8 cellular contexts compared by ENCODE assay signal in the genomic region with DNA sequence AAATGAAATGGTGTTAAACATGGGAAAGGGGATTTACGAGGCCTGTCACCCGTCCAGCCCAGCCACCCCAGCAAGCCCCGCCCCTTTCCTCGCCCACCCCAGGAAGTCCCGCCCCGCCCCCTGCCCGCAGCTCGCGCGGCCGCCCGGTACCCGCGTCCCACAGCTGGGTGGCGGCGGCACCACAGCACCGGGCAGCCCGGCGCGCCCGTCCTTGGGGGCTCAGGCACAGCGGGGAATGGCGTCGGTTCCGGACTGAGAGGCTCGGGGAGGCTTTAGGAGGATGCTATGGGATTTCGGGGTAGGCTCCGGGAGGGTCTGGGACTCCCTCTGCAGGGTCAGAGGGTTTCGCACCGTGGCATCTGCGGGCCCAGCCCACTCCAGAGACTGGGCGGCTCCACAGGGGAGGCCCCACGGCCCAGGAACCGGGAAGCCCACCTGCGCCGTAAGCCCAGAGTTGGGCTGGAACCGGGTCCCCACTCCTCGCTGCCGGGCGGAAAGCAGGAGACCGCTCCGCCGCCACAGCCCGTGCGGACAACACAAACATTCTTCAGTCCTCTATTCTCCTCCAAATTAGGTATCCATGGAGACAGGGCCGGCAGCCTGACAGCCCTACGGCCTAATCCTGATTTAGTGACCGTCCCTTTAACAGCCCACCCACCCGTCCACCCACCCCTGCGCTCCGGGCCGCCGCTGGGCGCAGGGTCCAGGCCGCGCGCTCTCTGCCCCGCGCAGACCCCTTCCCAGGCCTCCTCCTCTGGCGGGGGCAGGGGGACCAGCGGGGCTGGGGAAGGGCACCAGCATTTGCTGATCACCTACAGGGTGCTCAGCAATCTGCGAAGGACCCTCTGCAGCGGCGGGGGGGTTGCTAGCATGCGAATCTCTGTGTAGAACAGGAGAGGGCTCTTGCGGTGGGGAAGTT. TPM values are rescaled to one million over a fixed set of nuclear protein-coding genes. Genes with fewer than 3 reads are reported as not detected.
A peak's percentile ranks its signal among the peaks of the same experiment; 100 is the strongest.
DNase-seq lines count a peak whose midpoint lies in the region; ATAC-seq and TF ChIP-seq lines count a peak whose summit lies in the region.

No MANE protein-coding gene starts in this region.

- no TSS peak for BruUV-seq in Calu3 (replicated peaks; lab: Mats Ljungman, UMichigan)

- H3K4me3 Mint-ChIP-seq in Calu3 (ENCODE audit: low read depth, unreplicated experiment): peak overlapping the region; percentile 7

- H3K36me3 Mint-ChIP-seq in Calu3 (ENCODE audit: insufficient read depth, unreplicated experiment): no peaks in the 10 kb centered on the region

- H3K9me3 ChIP-seq in SK-N-SH: no peaks in the 10 kb centered on the region
- no peaks in the 10 kb centered on the region for H3K9me3 ChIP-seq in right lobe of liver

- H3K4me2 ChIP-seq in SK-N-SH: peak overlapping the region; percentile 76

- TF ChIP-seq CTCF in Calu3 (IDR thresholded peaks at IDR 0.05; ENCODE audit: unreplicated experiment): no peak
- TF ChIP-seq CTCF in SK-N-SH (IDR thresholded peaks at IDR 0.05): no peak
- no peak for TF ChIP-seq CTCF in cardiac fibroblast (IDR thresholded peaks at IDR 0.05; ENCODE audit: low read depth, low read length)
- no peak for TF ChIP-seq CTCF in right lobe of liver (IDR thresholded peaks at IDR 0.05)

- intact Hi-C loops in Calu3 (cut with micrococcal nuclease; ENCODE audit: unreplicated experiment): no loop called here
- intact Hi-C loops in right lobe of liver (cut with DNase I): no loop called here

- no peaks in the 10 kb centered on the region for H3K9me3 Mint-ChIP-seq in Calu3 (ENCODE audit: low read depth, unreplicated experiment)

- ATAC-seq in right lobe of liver (peak; percentile 17 to 26 (median 22)), GM19328 (IDR thresholded peaks at IDR 0.05; ENCODE audit: unreplicated experiment) (no peak)

- TF ChIP-seq RAD21 in SK-N-SH (IDR thresholded peaks at IDR 0.05; ENCODE audit: low read length): no peak

- TF ChIP-seq EP300 in SK-N-SH (IDR thresholded peaks at IDR 0.05; ENCODE audit: borderline replicate concordance in 1 of 2, low read depth in 1 of 2, low read length in 1 of 2): no peak

- WGBS in SK-N-SH (ENCODE audit: low lambda C conversion rate): 2% methylated on average over 25 of the region's 66 CpGs
- WGBS in right lobe of liver (ENCODE audit: insufficient coverage, low coverage, low lambda C conversion rate, missing lambda C conversion rate): 0% methylated on average over 10 of the region's 66 CpGs

- H3F3A ChIP-seq in SK-N-SH (replicated peaks; ENCODE audit: insufficient read depth): no peaks in the 10 kb centered on the region

- H3K9me2 ChIP-seq in SK-N-SH: no peaks in the 10 kb centered on the region

- peak overlapping the region; percentile 84; the same call in 1 of the 2 replicates for H2AFZ ChIP-seq in SK-N-SH (ENCODE audit: low read depth)

- no peaks in the 10 kb centered on the region for H3K79me2 ChIP-seq in SK-N-SH (ENCODE audit: insufficient read depth)

- peaks cover 75% of the 10 kb centered on the region for H3K27me3 Mint-ChIP-seq in Calu3 (ENCODE audit: unreplicated experiment)

- no peak for TF ChIP-seq POLR2A in right lobe of liver (IDR thresholded peaks at IDR 0.05)

- no peaks in the 10 kb centered on the region for H4K20me1 ChIP-seq in SK-N-SH (ENCODE audit: insufficient read depth)

- H3K36me3 ChIP-seq in SK-N-SH (replicated peaks in 1 of 2; ENCODE audit: control insufficient read depth in 1 of 2, insufficient read depth in 2 of 2, low read length in 1 of 2): no peaks in the 10 kb centered on the region
- H3K36me3 ChIP-seq in right lobe of liver: no peaks in the 10 kb centered on the region

- POLR2A ChIA-PET in SK-N-SH (lab: Yijun Ruan, JAX): no interaction called here

- H3K4me1 ChIP-seq in SK-N-SH (ENCODE audit: control insufficient read depth in 1 of 2, insufficient read depth in 2 of 2, low read depth in 1 of 2, low read length in 1 of 2): peaks cover 0 to 42% of the 10 kb centered on the region in 2 experiments; a peak in 2 of 4 replicates
- peaks cover 0 to 11% (median 5%) of the 10 kb centered on the region in 4 donors for H3K4me1 ChIP-seq in right lobe of liver

- H3K4me1 Mint-ChIP-seq in Calu3 (ENCODE audit: low read depth, unreplicated experiment): peaks cover 7% of the 10 kb centered on the region

- DNase-seq in Calu3 (peak; percentile 22), SK-N-SH (peak; percentile 94), cardiac fibroblast (ENCODE audit: low read depth in 2 of 2) (no peak), right lobe of liver (peak in 1 of 3 donors; percentile 63), NCI-H1092 (lab: John Stamatoyannopoulos, UW) (no peak)
- DNase-seq in stimulated activated CD8-positive, alpha-beta memory T cell treated with anti-CD3 and anti-CD28 coated beads, Interleukin-12 subunit alpha, Interleukin-12 subunit beta, amount 100 ng/mL, for 24 hours (ENCODE audit: extremely low read depth): peak; percentile 31
- no peak for DNase-seq in effector CD4-positive, alpha-beta T cell

- H3K27ac ChIP-seq in SK-N-SH (ENCODE audit: low read depth in 2 of 2, low read length in 1 of 2) (peak overlapping the region in 1 of 2 experiments; percentile 90; a peak in 2 of 4 replicates), right lobe of liver (peak overlapping the region in 1 of 3 donors; percentile 54)

- H3K4me3 ChIP-seq in SK-N-SH (ENCODE audit: low read depth in 2 of 2, low read length in 1 of 2) (peak overlapping the region; percentile 61 to 63), cardiac fibroblast (replicated peaks in 1 of 2; ENCODE audit: low read depth in 2 of 2, low read length in 2 of 2) (peak overlapping the region; percentile 33 to 41), right lobe of liver (peak overlapping the region; percentile 29 to 60 (median 52))

- no peak overlapping the region; the same call in 1 of the 2 replicates for H3K9ac ChIP-seq in SK-N-SH

- H3K27me3 ChIP-seq in SK-N-SH (ENCODE audit: insufficient read depth) (peaks cover 11% of the 10 kb centered on the region; the same call in 1 of the 2 replicates), right lobe of liver (peaks cover 0 to 10% of the 10 kb centered on the region in 2 donors)

- CTCF ChIA-PET in Calu3 (lab: Charles Lee) (interaction anchor here (0.6 kb wide), 1 partner anchor 14 kb away, joined by 5 read pairs; no protein-coding TSS in a partner anchor), SK-N-SH (lab: Yijun Ruan, JAX) (interaction anchor here (0.9 to 3.5 kb wide), 5 partner anchors 18 to 426 kb away, joined by 3 to 16 read pairs (median 5); no protein-coding TSS in a partner anchor)

- H3K27ac Mint-ChIP-seq in Calu3 (ENCODE audit: unreplicated experiment): no peak overlapping the region

TF ChIP-seq in SK-N-SH, 30 proteins besides CTCF, POLR2A, EP300 and RAD21:
- TF ChIP-seq RFX5 (IDR thresholded peaks at IDR 0.05; ENCODE audit: low read length) (no peak), MXI1 (IDR thresholded peaks at IDR 0.05; ENCODE audit: low read depth, low read length) (peak; percentile 31; the same call in 1 of the 2 replicates)

RNA-seq across cellular contexts. Expression of a gene that starts 1.3 kb away (rescaled TPM):
- total RNA-seq in Calu3 (2022): not detected in 2 replicates
- 0.05 and 0.08 TPM in 2 replicates for polyA plus RNA-seq in SK-N-SH (2012; rRNA removed)
- 0.03 and 0.05 TPM in 2 replicates for polyA plus RNA-seq in SK-N-SH (2012; cell fraction: cytosol; rRNA removed)
- 0.46 and 0.58 TPM in 2 replicates for polyA plus RNA-seq in SK-N-SH (2012; cell fraction: nucleus; rRNA removed)
- total RNA-seq in right lobe of liver: 1 to 10 TPM in 2 of 6 experiments, under 1 TPM in 4; 0.14 to 1.8 (median 0.55) TPM

RNA-seq across cellular contexts. Expression of a gene that starts 40.7 kb away (rescaled TPM):
- total RNA-seq in Calu3 (2022) (not detected in 2 replicates), right lobe of liver (10 to 100 TPM in 1 of 6 experiments, 1 to 10 TPM in 2, not detected in 3; 1.1 to 10.5 (median 2.1) TPM)
- polyA plus RNA-seq in SK-N-SH (2012; rRNA removed): not detected in 2 replicates
- not detected in 2 replicates for polyA plus RNA-seq in SK-N-SH (2012; cell fraction: cytosol; rRNA removed)
- 0.11 and 0.13 TPM in 2 replicates for polyA plus RNA-seq in SK-N-SH (2012; cell fraction: nucleus; rRNA removed)

Comparison
In these comparisons a context has a peak if more than half of its experiments do, and no peak if none do; other contexts are left out.
1. DNase-seq: peak in Calu3 (single experiment), SK-N-SH (single experiment) and stimulated activated CD8-positive, alpha-beta memory T cell treated with anti-CD3 and anti-CD28 coated beads, Interleukin-12 subunit alpha, Interleukin-12 subunit beta, amount 100 ng/mL, for 24 hours (single experiment); none in cardiac fibroblast (0 of 2), effector CD4-positive, alpha-beta T cell (single experiment) and NCI-H1092 (single experiment).
2. Peak in every context shown above with its lines, with median percentiles within 50 percentile points of each other: H3K4me3 ChIP-seq.